9 cellular contexts compared by ENCODE assay signal in the genomic region with DNA sequence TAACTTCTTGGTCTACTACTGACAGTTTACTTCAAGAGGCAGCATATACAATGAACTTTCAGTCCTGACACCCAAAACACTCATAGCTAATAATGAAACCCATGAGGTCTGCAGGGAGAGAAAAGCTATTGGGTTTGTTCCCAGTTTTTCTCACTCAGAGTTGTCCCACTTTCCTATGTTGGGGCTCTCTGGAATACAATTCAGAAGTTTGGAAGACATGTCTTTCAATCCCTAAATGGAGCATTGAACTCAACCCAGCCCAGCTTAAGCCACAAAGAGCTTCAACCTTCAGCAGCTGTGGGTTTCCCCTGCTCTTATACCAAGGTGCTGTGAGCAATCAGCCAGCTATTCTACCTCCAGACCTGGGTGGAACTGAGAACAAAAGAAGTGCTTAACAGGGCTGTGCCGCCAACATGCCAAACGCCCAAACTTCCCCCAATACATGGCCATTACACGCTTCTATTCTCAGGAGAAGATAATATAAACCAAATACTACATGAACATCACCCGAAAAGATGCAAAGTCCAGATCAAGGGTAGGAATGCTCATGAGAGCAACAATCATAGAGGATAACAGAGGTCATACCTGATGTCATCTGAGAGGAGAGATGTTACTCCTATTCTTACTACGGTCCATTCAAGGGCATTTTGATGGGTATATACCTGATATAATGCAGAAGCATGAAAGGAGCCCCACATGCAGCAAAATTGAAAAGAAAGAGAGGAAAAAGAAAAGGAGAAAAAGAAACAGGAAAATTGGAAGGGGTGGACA.
DNase-seq lines count a peak whose midpoint lies in the region; ATAC-seq and TF ChIP-seq lines count a peak whose summit lies in the region.
"Had no signal": no experiment of that assay in that cellular context is flagged by ENCODE, and none has a peak within 500 bp of the region (broad histone marks: within the 10 kb centered on the region; RNA-seq: fewer than 3 reads in every experiment).

No MANE protein-coding gene starts in this region.

- H3K4me3 ChIP-seq in RWPE2 (ENCODE audit: severe bottlenecking) (no peak overlapping the region), OCI-LY7 (ENCODE audit: low read depth, low read length, poor library complexity, severe bottlenecking) (no peak overlapping the region)

- no peaks in the 10 kb centered on the region for H3K9me2 ChIP-seq in OCI-LY7 (ENCODE audit: insufficient read depth, low read length)

- TF ChIP-seq CTCF in RWPE2 (IDR thresholded peaks at IDR 0.05; ENCODE audit: poor library complexity, severe bottlenecking) (no peak), OCI-LY7 (conservative IDR thresholded peaks at IDR 0.05; ENCODE audit: low read length) (no peak)

- peak; percentile 39 for DNase-seq in activated CD4-positive, alpha-beta T cell treated with anti-CD3 and anti-CD28 coated beads for 48 hours
- DNase-seq in activated CD4-positive, alpha-beta T cell treated with anti-CD3 and anti-CD28 coated beads, Interleukin-2, amount 50 U/mL, for 4 hours = no peak
- no peak for DNase-seq in RWPE2 (ENCODE audit: low spot score)
- DNase-seq in stimulated activated CD4-positive, alpha-beta T cell treated with anti-CD3 and anti-CD28 coated beads, Interleukin-2, amount 100 ng/mL, for 24 hours = peak; percentile 14 to 26
- no peak for DNase-seq in OCI-LY7 (ENCODE audit: low spot score)
- DNase-seq in UCSD-AML1 (lab: John Stamatoyannopoulos, UW; ENCODE audit: unreplicated experiment) = no peak
- DNase-seq in SKM-1 (lab: John Stamatoyannopoulos, UW; ENCODE audit: unreplicated experiment) = no peak
- DNase-seq: NCI-H748 treated with DMSO at 0.1 percent for 48 hours had no signal

- H3K79me2 ChIP-seq in OCI-LY7 (ENCODE audit: insufficient read depth, low read depth, low read length) = no peaks in the 10 kb centered on the region

- H2AFZ ChIP-seq in OCI-LY7 (ENCODE audit: low read length) = no peak overlapping the region

- BruUV-seq in OCI-LY7 (replicated peaks; lab: Mats Ljungman, UMichigan) = no TSS peak

- H3K36me3 ChIP-seq in RWPE2 (ENCODE audit: low read depth) (no peaks in the 10 kb centered on the region), OCI-LY7 (ENCODE audit: insufficient read depth, low read length) (no peaks in the 10 kb centered on the region)

- H3K4me1 ChIP-seq in RWPE2 (ENCODE audit: insufficient read depth, poor library complexity, severe bottlenecking) = peaks cover 16% of the 10 kb centered on the region
- H3K4me1 ChIP-seq in OCI-LY7 (ENCODE audit: insufficient read depth, low read length, poor library complexity, severe bottlenecking) = no peaks in the 10 kb centered on the region

- H3K4me2 ChIP-seq in OCI-LY7 (ENCODE audit: low read length) = no peak overlapping the region

- H3K9me3 ChIP-seq in RWPE2 (ENCODE audit: severe bottlenecking) = no peaks in the 10 kb centered on the region
- H3K9me3 ChIP-seq in OCI-LY7 (ENCODE audit: low read length) = no peaks in the 10 kb centered on the region

- ATAC-seq in HG02571 (IDR thresholded peaks at IDR 0.05; ENCODE audit: unreplicated experiment) (peak; percentile 95), RWPE2 (ENCODE audit: low read depth) (peak; percentile 35; the same call in 1 of the 3 replicates)

- no peaks in the 10 kb centered on the region for H4K20me1 ChIP-seq in OCI-LY7 (ENCODE audit: insufficient read depth, low read length)

- POLR2A ChIA-PET in OCI-LY7 (lab: Charles Lee) = interaction anchor here (0.6 to 1.7 kb wide), 7 partner anchors 15 to 183 kb away, joined by 3 to 5 read pairs (median 3); no protein-coding TSS in a partner anchor

- intact Hi-C loops in OCI-LY7 (cut with micrococcal nuclease; ENCODE audit: unreplicated experiment) = no loop called here

- no peaks in the 10 kb centered on the region for H3K27me3 ChIP-seq in RWPE2 (ENCODE audit: insufficient read depth, poor library complexity, severe bottlenecking)

- CTCF ChIA-PET in OCI-LY7 (lab: Charles Lee; ENCODE audit: unreplicated experiment) = no interaction called here

- peak overlapping the region; percentile 55 for H3K27ac ChIP-seq in RWPE2 (ENCODE audit: poor library complexity, severe bottlenecking)
- H3K27ac ChIP-seq in OCI-LY7 (ENCODE audit: low read depth, low read length, poor library complexity, severe bottlenecking) = no peak overlapping the region

Comparison
In these comparisons a context has a peak if more than half of its experiments do, and no peak if none do; other contexts are left out.
1. DNase-seq: peak in activated CD4-positive, alpha-beta T cell treated with anti-CD3 and anti-CD28 coated beads for 48 hours (single experiment) and stimulated activated CD4-positive, alpha-beta T cell treated with anti-CD3 and anti-CD28 coated beads, Interleukin-2, amount 100 ng/mL, for 24 hours (2 of 2); none in activated CD4-positive, alpha-beta T cell treated with anti-CD3 and anti-CD28 coated beads, Interleukin-2, amount 50 U/mL, for 4 hours (0 of 2), RWPE2 (single experiment), OCI-LY7 (single experiment), UCSD-AML1 (single experiment) and SKM-1 (single experiment).